In the genomic region with DNA sequence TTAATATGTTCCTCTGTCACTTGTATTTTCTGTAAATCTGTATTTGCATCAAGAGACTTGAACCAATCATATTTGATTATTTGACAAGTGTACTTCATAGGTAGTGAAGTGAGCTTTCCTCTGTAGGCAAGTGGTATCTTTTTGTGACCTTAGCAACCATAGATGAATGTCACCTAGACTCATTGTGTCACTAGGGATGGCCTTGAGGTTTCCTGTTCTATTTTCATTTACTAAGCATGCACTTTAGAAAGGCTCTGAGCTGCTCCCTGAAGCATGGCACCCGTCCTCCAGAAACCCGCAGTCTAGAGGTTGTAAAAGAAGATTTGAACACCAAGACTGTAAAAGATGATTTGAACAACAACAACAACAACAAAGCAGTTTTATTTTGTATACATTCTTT, we compare ENCODE assay signal across 12 cellular contexts.
DNase-seq lines count a peak whose midpoint lies in the region; ATAC-seq and TF ChIP-seq lines count a peak whose summit lies in the region.
"Had no signal": no experiment of that assay in that cellular context is flagged by ENCODE, and none has a peak within 500 bp of the region (broad histone marks: within the 10 kb centered on the region; RNA-seq: fewer than 3 reads in every experiment).

No MANE protein-coding gene starts in this region.

- peaks cover 20 to 27% of the 10 kb centered on the region in 2 donors for H3K36me3 Mint-ChIP-seq in naive B cell
- H3K36me3 Mint-ChIP-seq in CD14-positive monocyte: peaks cover 36 to 60% of the 10 kb centered on the region in 2 donors

- no peaks in the 10 kb centered on the region for H3K36me3 ChIP-seq in gastroesophageal sphincter

- intact Hi-C loops in CD14-positive monocyte (cut with micrococcal nuclease): no loop called here

- H3K27me3 Mint-ChIP-seq in naive B cell (no peaks in the 10 kb centered on the region), CD14-positive monocyte (ENCODE audit: low read depth in 3 of 3) (peaks cover 0 to 2% (median 0%) of the 10 kb centered on the region in 3 donors)

- TF ChIP-seq CTCF in CD14-positive monocyte (IDR thresholded peaks at IDR 0.05) (no peak), gastroesophageal sphincter (IDR thresholded peaks at IDR 0.05) (no peak)

- ATAC-seq in GM18858 (IDR thresholded peaks at IDR 0.05; ENCODE audit: unreplicated experiment) (peak; percentile 97), GM21526 (IDR thresholded peaks at IDR 0.05; ENCODE audit: low FRiP score, unreplicated experiment) (peak; percentile 82), HG03139 (IDR thresholded peaks at IDR 0.05; ENCODE audit: unreplicated experiment) (peak; percentile 95), naive B cell (ENCODE audit: low read depth in 2 of 2) (peak; percentile 96 to 98), gastroesophageal sphincter (no peak)

- 100% methylated on average over 1 to 2 of the region's 2 CpGs for WGBS in gastroesophageal sphincter (ENCODE audit: low coverage in 1 of 2), 2 donors

- H3K4me3 ChIP-seq in gastroesophageal sphincter: no peak overlapping the region

- H3K4me1 Mint-ChIP-seq in naive B cell: peaks cover 32 to 56% (median 55%) of the 10 kb centered on the region in 3 donors
- no peaks in the 10 kb centered on the region for H3K4me1 Mint-ChIP-seq in CD14-positive monocyte

- DNase-seq in naive B cell: peak; percentile 60
- no peak for DNase-seq in CD14-positive monocyte (ENCODE audit: low spot score)
- no peak for DNase-seq in H4 (ENCODE audit: low spot score)
- DNase-seq in HuH-7 (ENCODE audit: low spot score): no peak
- DNase-seq: NCI-H526 had no signal

- H3K27ac ChIP-seq in gastroesophageal sphincter: no peak overlapping the region
- H3K27ac ChIP-seq: epithelial cell of prostate, KMS-11, parathyroid adenoma had no signal

- H3K4me3 Mint-ChIP-seq in naive B cell (peak overlapping the region in 7 of 8 donors; percentile 5 to 64 (median 46)), CD14-positive monocyte (no peak overlapping the region)

- H3K27me3 ChIP-seq in gastroesophageal sphincter: no peaks in the 10 kb centered on the region

- H3K4me1 ChIP-seq in gastroesophageal sphincter: no peaks in the 10 kb centered on the region
- H3K4me1 ChIP-seq: parathyroid adenoma had no signal

- no peaks in the 10 kb centered on the region for H3K9me3 ChIP-seq in gastroesophageal sphincter

- TF ChIP-seq POLR2A in gastroesophageal sphincter (IDR thresholded peaks at IDR 0.05): no peak

- peak overlapping the region; percentile 24 to 96 (median 78) for H3K27ac Mint-ChIP-seq in naive B cell
- no peak overlapping the region for H3K27ac Mint-ChIP-seq in CD14-positive monocyte

- H3K9me3 Mint-ChIP-seq in naive B cell (peaks cover 0 to 4% (median 3%) of the 10 kb centered on the region in 7 donors), CD14-positive monocyte (peaks cover 0 to 3% (median 0%) of the 10 kb centered on the region in 7 donors)

- no peak for TF ChIP-seq EP300 in gastroesophageal sphincter (IDR thresholded peaks at IDR 0.05)

Comparison
In these comparisons a context has a peak if more than half of its experiments do, and no peak if none do; other contexts are left out.
1. H3K27ac Mint-ChIP-seq: peak in naive B cell (6 of 6); none in CD14-positive monocyte (0 of 7).
2. H3K4me3 Mint-ChIP-seq: peak in naive B cell (7 of 8); none in CD14-positive monocyte (0 of 2).